15 cellular contexts compared by ENCODE assay signal in the genomic region with DNA sequence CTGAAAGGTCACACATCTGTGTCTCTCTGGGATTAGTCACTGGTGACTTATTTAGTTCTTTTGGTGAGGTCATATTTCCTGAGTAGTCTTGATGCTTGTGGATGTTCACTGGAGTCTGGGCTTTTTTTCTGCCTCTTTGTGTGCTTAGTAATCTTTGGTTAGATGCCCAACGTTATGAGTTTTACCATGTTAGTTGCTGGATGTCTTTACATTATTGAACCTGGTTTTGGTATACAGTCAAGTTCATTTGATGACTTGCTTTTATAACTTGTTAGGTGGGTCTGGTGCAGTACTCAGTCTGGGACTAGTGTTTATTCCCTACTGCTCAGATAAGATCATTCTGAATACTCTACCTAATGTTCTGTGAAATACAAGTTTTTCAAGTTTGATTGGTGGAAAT. TPM values are rescaled to one million over a fixed set of nuclear protein-coding genes. Genes with fewer than 3 reads are reported as not detected.
A peak's percentile ranks its signal among the peaks of the same experiment; 100 is the strongest.
DNase-seq lines count a peak whose midpoint lies in the region; ATAC-seq and TF ChIP-seq lines count a peak whose summit lies in the region.
"Had no signal": no experiment of that assay in that cellular context is flagged by ENCODE, and none has a peak within 500 bp of the region (broad histone marks: within the 10 kb centered on the region; RNA-seq: fewer than 3 reads in every experiment).

No MANE protein-coding gene starts in this region.

- in situ Hi-C loops in astrocyte of the cerebellum (cut with HindIII; ENCODE audit: low sequenced_read_pairs) = no loop called here

- TF ChIP-seq CTCF in astrocyte of the cerebellum (IDR thresholded peaks at IDR 0.05; ENCODE audit: low read depth, low read length, missing control alignments) = no peak
- TF ChIP-seq CTCF in psoas muscle (IDR thresholded peaks at IDR 0.05) = no peak
- TF ChIP-seq CTCF in suprapubic skin (IDR thresholded peaks at IDR 0.05) = no peak

- peaks cover 16% of the 10 kb centered on the region for H3K36me3 Mint-ChIP-seq in activated CD4-positive, alpha-beta T cell treated with anti-CD3 and anti-CD28 coated beads, Interleukin-2, amount 10 ng/mL, durations not matched to agents 24 days and 14 days (ENCODE audit: low read depth)

- intact Hi-C loops in psoas muscle (cut with DNase I) = no loop called here
- intact Hi-C loops in activated CD4-positive, alpha-beta T cell treated with anti-CD3 and anti-CD28 coated beads, Interleukin-2, amount 10 ng/mL, durations not matched to agents 24 days and 14 days (cut with micrococcal nuclease) = no loop called here

- H3K27ac Mint-ChIP-seq in activated CD4-positive, alpha-beta T cell treated with anti-CD3 and anti-CD28 coated beads, Interleukin-2, amount 10 ng/mL, durations not matched to agents 24 days and 14 days = no peak overlapping the region

- H3K4me3 ChIP-seq in astrocyte of the cerebellum (ENCODE audit: low read depth, low read length) (no peak overlapping the region), psoas muscle (no peak overlapping the region), suprapubic skin (no peak overlapping the region)
- H3K4me3 ChIP-seq: tibial nerve had no signal

- H3K4me1 ChIP-seq in psoas muscle (no peaks in the 10 kb centered on the region), suprapubic skin (no peaks in the 10 kb centered on the region)
- H3K4me1 ChIP-seq: tibial nerve had no signal

- no peaks in the 10 kb centered on the region for H3K36me3 ChIP-seq in psoas muscle (ENCODE audit: insufficient read depth in 1 of 2, low read depth in 1 of 2)
- no peaks in the 10 kb centered on the region for H3K36me3 ChIP-seq in suprapubic skin

- peaks cover 19% of the 10 kb centered on the region for H3K9me3 Mint-ChIP-seq in activated CD4-positive, alpha-beta T cell treated with anti-CD3 and anti-CD28 coated beads, Interleukin-2, amount 10 ng/mL, durations not matched to agents 24 days and 14 days

- no peak overlapping the region for H3K4me3 Mint-ChIP-seq in activated CD4-positive, alpha-beta T cell treated with anti-CD3 and anti-CD28 coated beads, Interleukin-2, amount 10 ng/mL, durations not matched to agents 24 days and 14 days

- ATAC-seq in HG03520 (IDR thresholded peaks at IDR 0.05; ENCODE audit: unreplicated experiment) (no peak), psoas muscle (no peak)

- H3K27me3 ChIP-seq in psoas muscle (ENCODE audit: insufficient read depth in 3 of 3, low read length in 2 of 3) (no peaks in the 10 kb centered on the region), suprapubic skin (no peaks in the 10 kb centered on the region)
- H3K27me3 ChIP-seq: tibial nerve had no signal

- WGBS in psoas muscle, 3 donors = 59 to 77% (median 72%) methylated on average over 1 of the region's 1 CpG
- WGBS in suprapubic skin = 69% methylated on average over 1 of the region's 1 CpG

- DNase-seq in AG20443 (ENCODE audit: low spot score) (peak; percentile 53), HS-27A (ENCODE audit: low read depth) (peak; percentile 7), astrocyte of the cerebellum (ENCODE audit: low read depth) (peak; percentile 16), kidney glomerular epithelial cell (lab: John Stamatoyannopoulos, UW) (peak; percentile 11), psoas muscle (no peak), suprapubic skin (ENCODE audit: low spot score in 2 of 2) (no peak)
- no peak for DNase-seq in activated CD4-positive, alpha-beta T cell treated with anti-CD3 and anti-CD28 coated beads, Interleukin-2, amount 10 ng/mL, durations not matched to agents 24 days and 14 days
- DNase-seq: activated CD4-positive, CD25-positive, alpha-beta regulatory T cell; activated naive CD4-positive, alpha-beta T cell treated with Interleukin-2 at 50 U/mL for 16 hours; effector memory CD4-positive, alpha-beta T cell; NCI-H1092 treated with DMSO at 0.1 percent for 48 hours; occipital lobe; stimulated activated CD4-positive, alpha-beta T cell treated with anti-CD3 and anti-CD28 coated beads, Interleukin-4, amount 100 ng/mL, for 24 hours had no signal

- no peaks in the 10 kb centered on the region for H3K27me3 Mint-ChIP-seq in activated CD4-positive, alpha-beta T cell treated with anti-CD3 and anti-CD28 coated beads, Interleukin-2, amount 10 ng/mL, durations not matched to agents 24 days and 14 days

- no peak for TF ChIP-seq EP300 in suprapubic skin (IDR thresholded peaks at IDR 0.05)

- no peak for TF ChIP-seq POLR2A in suprapubic skin (IDR thresholded peaks at IDR 0.05)

- no peaks in the 10 kb centered on the region for H3K4me1 Mint-ChIP-seq in activated CD4-positive, alpha-beta T cell treated with anti-CD3 and anti-CD28 coated beads, Interleukin-2, amount 10 ng/mL, durations not matched to agents 24 days and 14 days

- H3K9me3 ChIP-seq in psoas muscle (no peaks in the 10 kb centered on the region), suprapubic skin (no peaks in the 10 kb centered on the region)

- H3K27ac ChIP-seq in psoas muscle = no peak overlapping the region
- no peak overlapping the region for H3K27ac ChIP-seq in suprapubic skin
- H3K27ac ChIP-seq: tibial nerve had no signal

RNA-seq across cellular contexts. Expression of gene SLC37A2, which starts 26.2 kb away (rescaled TPM):
- total RNA-seq in psoas muscle (1 to 10 TPM; 1.2 to 1.9 (median 1.7) TPM), suprapubic skin (100 to 1,000 TPM in 3 of 4 donors, 10 to 100 TPM in 1; 67.3 to 189 (median 119) TPM)
- polyA plus RNA-seq in psoas muscle = under 1 TPM; 0.30 to 0.47 (median 0.31) TPM
- 0.07 TPM in 2 replicates for total RNA-seq in activated CD4-positive, alpha-beta T cell treated with anti-CD3 and anti-CD28 coated beads, Interleukin-2, amount 10 ng/mL, durations not matched to agents 24 days and 14 days

Comparison
In these comparisons a context has a peak if more than half of its experiments do, and no peak if none do; other contexts are left out.
1. DNase-seq: peak in AG20443 (single experiment), HS-27A (single experiment), astrocyte of the cerebellum (single experiment) and kidney glomerular epithelial cell (single experiment); none in psoas muscle (0 of 2), activated CD4-positive, alpha-beta T cell treated with anti-CD3 and anti-CD28 coated beads, Interleukin-2, amount 10 ng/mL, durations not matched to agents 24 days and 14 days (single experiment) and suprapubic skin (0 of 2).
2. RNA of gene SLC37A2, which starts 26.2 kb away (total RNA-seq): 67.3 to 189 TPM in suprapubic skin; 1.2 to 1.9 TPM in psoas muscle and 0.07 TPM in activated CD4-positive, alpha-beta T cell treated with anti-CD3 and anti-CD28 coated beads, Interleukin-2, amount 10 ng/mL, durations not matched to agents 24 days and 14 days; every median in the first group is over 10 times any median in the second.